In the genomic region with DNA sequence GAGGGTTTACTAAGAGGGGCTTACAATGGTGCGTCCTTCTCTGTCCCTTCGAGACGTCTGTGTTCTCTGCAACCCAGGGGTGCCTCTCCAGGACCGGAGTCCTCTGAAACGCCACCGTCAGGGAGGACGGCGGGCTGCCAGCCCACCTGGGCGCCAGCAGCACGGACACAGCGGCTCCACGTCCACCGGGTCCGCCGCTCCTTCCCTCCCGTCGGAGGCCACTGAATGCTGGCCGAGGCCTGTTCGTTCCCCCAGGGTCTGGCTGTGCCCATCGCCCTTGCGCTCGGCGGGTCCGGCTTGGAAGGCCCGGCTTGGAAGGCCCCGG, we compare ENCODE assay signal across 8 cellular contexts. TPM values are rescaled to one million over a fixed set of nuclear protein-coding genes. Genes with fewer than 3 reads are reported as not detected.
DNase-seq lines count a peak whose midpoint lies in the region; ATAC-seq and TF ChIP-seq lines count a peak whose summit lies in the region.

No MANE protein-coding gene starts in this region.

- peak overlapping the region; percentile 71; the same call in 1 of the 2 replicates for H3K23ac ChIP-seq in IMR-90 (ENCODE audit: low read depth, low read length)

- no peak for TF ChIP-seq CTCF in IMR-90 (conservative IDR thresholded peaks at IDR 0.05; ENCODE audit: low read depth, low read length)
- TF ChIP-seq CTCF in neutrophil (IDR thresholded peaks at IDR 0.05) = no peak

- H3K4me2 ChIP-seq in IMR-90 (ENCODE audit: low read depth, low read length) = peak overlapping the region; percentile 98

- peak overlapping the region; percentile 99 for H2AK9ac ChIP-seq in IMR-90 (replicated peaks; ENCODE audit: low read depth, low read length, poor library complexity)

- no peak overlapping the region for H2BK15ac ChIP-seq in IMR-90 (ENCODE audit: low read depth, low read length)

- peak overlapping the region; percentile 98 for H2AFZ ChIP-seq in IMR-90 (replicated peaks; ENCODE audit: low read length, poor library complexity)

- no peak; the same call in 1 of the 2 replicates for ATAC-seq in IMR-90 (ENCODE audit: low read depth)

- H2AK5ac ChIP-seq in IMR-90 (ENCODE audit: low read depth, low read length) = peak overlapping the region; percentile 90

- H3K4me1 ChIP-seq in ES-I3 (ENCODE audit: insufficient read depth, low read length) (peaks cover 19% of the 10 kb centered on the region), IMR-90 (ENCODE audit: control insufficient read depth, insufficient read depth, low read length) (peaks cover 12% of the 10 kb centered on the region), ectodermal cell (ENCODE audit: control insufficient read depth, insufficient read depth, low read length) (peaks cover 12% of the 10 kb centered on the region), neutrophil (ENCODE audit: control insufficient read depth in 1 of 2, insufficient read depth in 1 of 2, low read depth in 1 of 2, low read length in 1 of 2) (peaks cover 26 to 30% of the 10 kb centered on the region in 2 experiments)

- no peak for TF ChIP-seq RAD21 in IMR-90 (IDR thresholded peaks at IDR 0.05; ENCODE audit: low read length)

- H3K4me3 ChIP-seq in IMR-90 (ENCODE audit: insufficient read depth, low read depth, low read length) = peak overlapping the region; percentile 91
- peak overlapping the region; percentile 96 for H3K4me3 ChIP-seq in ectodermal cell (ENCODE audit: insufficient read depth, low read depth, low read length)
- peak overlapping the region; percentile 94 to 99 for H3K4me3 ChIP-seq in neutrophil (ENCODE audit: low read depth in 1 of 2, low read length in 1 of 2)

- H3K36me3 ChIP-seq in ES-I3 (ENCODE audit: insufficient read depth, low read length) (no peaks in the 10 kb centered on the region), IMR-90 (ENCODE audit: control insufficient read depth, insufficient read depth, low read length) (peaks cover 1% of the 10 kb centered on the region; the same call in 1 of the 2 replicates), ectodermal cell (ENCODE audit: control insufficient read depth, insufficient read depth, low read length) (no peaks in the 10 kb centered on the region), neutrophil (peaks cover 36% of the 10 kb centered on the region)

- DNase-seq in IMR-90 = no peak
- DNase-seq in NCI-H2171 treated with DMSO at 0.1 percent for 48 hours (lab: John Stamatoyannopoulos, UW) = no peak
- DNase-seq in hippocampal formation (lab: John Stamatoyannopoulos, UW) = no peak
- no peak for DNase-seq in cerebellar cortex (ENCODE audit: low spot score)
- no peak for DNase-seq in COLO829 (ENCODE audit: low spot score)

- H3K27ac ChIP-seq in IMR-90 (ENCODE audit: insufficient read depth, low read length) (peak overlapping the region; percentile 48; the same call in 1 of the 2 replicates), ectodermal cell (ENCODE audit: insufficient read depth, low read depth, low read length, poor library complexity, severe bottlenecking) (no peak overlapping the region), neutrophil (peak overlapping the region; percentile 83)

- H3K56ac ChIP-seq in IMR-90 (ENCODE audit: extremely low read depth, insufficient read depth, low read length) = peak overlapping the region; percentile 52

- POLR2A ChIA-PET in IMR-90 (lab: Charles Lee; ENCODE audit: unreplicated experiment) = interaction anchor here (0.5 kb wide), 1 partner anchor 282 kb away, joined by 4 read pairs; no protein-coding TSS in a partner anchor

- H4K20me1 ChIP-seq in IMR-90 (ENCODE audit: insufficient read depth, low read length) = peaks cover 48% of the 10 kb centered on the region

- H3K9ac ChIP-seq in ES-I3 (ENCODE audit: low read depth, low read length) = peak overlapping the region; percentile 64
- H3K9ac ChIP-seq in IMR-90 (ENCODE audit: low read depth, low read length) = peak overlapping the region; percentile 85

- H3K79me1 ChIP-seq in IMR-90 (ENCODE audit: low read depth in 1 of 2, low read length in 2 of 2) = peaks cover 34 to 86% of the 10 kb centered on the region in 2 experiments

- no peak overlapping the region; the same call in 1 of the 2 replicates for H4K91ac ChIP-seq in IMR-90 (ENCODE audit: insufficient read depth, low read depth, low read length)

- TSS peak; percentile 34 for BruUV-seq in IMR-90 (replicated peaks; lab: Mats Ljungman, UMichigan)

- WGBS in IMR-90 (ENCODE audit: extremely low coverage in 2 of 2, insufficient read length in 1 of 2), 2 experiments = 0% methylated on average over 18 of the region's 26 CpGs; no CpG with 5 or more reads in 1 of the 2 experiments
- WGBS in ectodermal cell, 2 experiments = 1% methylated on average over 26 of the region's 26 CpGs

- H3K18ac ChIP-seq in IMR-90 (ENCODE audit: low read depth, low read length) = no peak overlapping the region

- H2BK20ac ChIP-seq in IMR-90 (ENCODE audit: low read depth, low read length) = no peak overlapping the region

- CTCF ChIA-PET in IMR-90 (lab: Yijun Ruan, JAX) = no interaction called here

- intact Hi-C loops in IMR-90 (cut with micrococcal nuclease) = no loop called here

- no peaks in the 10 kb centered on the region for H3K9me3 ChIP-seq in ES-I3 (ENCODE audit: control insufficient read depth, insufficient read depth, low read length)
- H3K9me3 ChIP-seq in IMR-90 (ENCODE audit: control insufficient read depth, insufficient read depth, low read length) = no peaks in the 10 kb centered on the region
- no peaks in the 10 kb centered on the region for H3K9me3 ChIP-seq in ectodermal cell (ENCODE audit: control insufficient read depth, low read length)
- no peaks in the 10 kb centered on the region for H3K9me3 ChIP-seq in neutrophil

- H4K8ac ChIP-seq in IMR-90 (ENCODE audit: low read depth in 2 of 2, low read length in 2 of 2) = peak overlapping the region in 1 of 2 experiments; percentile 37; a peak in 2 of 4 replicates

- H3K9me1 ChIP-seq in IMR-90 (ENCODE audit: insufficient read depth, low read length) = peaks cover 8% of the 10 kb centered on the region; the same call in 1 of the 2 replicates

- peak overlapping the region; percentile 89 for H3K14ac ChIP-seq in IMR-90 (replicated peaks; ENCODE audit: low read depth, low read length)

- peak overlapping the region; percentile 47 for H2BK5ac ChIP-seq in IMR-90 (ENCODE audit: low read depth, low read length, poor library complexity, severe bottlenecking)

- dilution Hi-C loops in IMR-90 (cut with HindIII; ENCODE audit: low sequenced_read_pairs, unreplicated experiment) = no loop called here

- H4K5ac ChIP-seq in IMR-90 (ENCODE audit: low read depth, low read length) = no peak overlapping the region

- H3K4ac ChIP-seq in IMR-90 (ENCODE audit: low read depth, low read length) = peak overlapping the region; percentile 54; the same call in 1 of the 2 replicates

- TF ChIP-seq POLR2A in IMR-90 (IDR thresholded peaks at IDR 0.05; ENCODE audit: low read depth, low read length) = no peak

- H2BK120ac ChIP-seq in IMR-90 (ENCODE audit: low read depth, low read length) = no peak overlapping the region

- in situ Hi-C loops in IMR-90 (cut with MboI; ENCODE audit: low sequenced_read_pairs) = no loop called here

- H3K27me3 ChIP-seq in IMR-90 (ENCODE audit: control insufficient read depth, insufficient read depth, low read length) (no peaks in the 10 kb centered on the region), ectodermal cell (ENCODE audit: control insufficient read depth, insufficient read depth, low read length, poor library complexity, severe bottlenecking) (no peaks in the 10 kb centered on the region), neutrophil (no peaks in the 10 kb centered on the region)

TF ChIP-seq in IMR-90, 13 proteins besides CTCF, POLR2A, EP300 and RAD21 (continues in another document):
- TF ChIP-seq BHLHE40 (IDR thresholded peaks at IDR 0.05; ENCODE audit: low read depth, low read length) (no peak), CEBPB (IDR thresholded peaks at IDR 0.05; ENCODE audit: low read depth, low read length) (no peak), FOS (IDR thresholded peaks at IDR 0.05; ENCODE audit: low read depth, low read length) (no peak)
- TF ChIP-seq, protein P1, sequence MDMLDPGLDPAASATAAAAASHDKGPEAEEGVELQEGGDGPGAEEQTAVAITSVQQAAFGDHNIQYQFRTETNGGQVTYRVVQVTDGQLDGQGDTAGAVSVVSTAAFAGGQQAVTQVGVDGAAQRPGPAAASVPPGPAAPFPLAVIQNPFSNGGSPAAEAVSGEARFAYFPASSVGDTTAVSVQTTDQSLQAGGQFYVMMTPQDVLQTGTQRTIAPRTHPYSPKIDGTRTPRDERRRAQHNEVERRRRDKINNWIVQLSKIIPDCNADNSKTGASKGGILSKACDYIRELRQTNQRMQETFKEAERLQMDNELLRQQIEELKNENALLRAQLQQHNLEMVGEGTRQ (IDR thresholded peaks at IDR 0.05; ENCODE audit: low read depth, low read length) = no peak

RNA-seq across cellular contexts. Expression of gene TEPSIN, which starts 0.4 kb away (rescaled TPM):
- 3.2 and 3.3 TPM in 2 replicates for total RNA-seq in IMR-90 (2012; rRNA removed)
- polyA plus RNA-seq in IMR-90 (2012; rRNA removed) = 28.1 and 36.1 TPM in 2 replicates
- polyA plus RNA-seq in IMR-90 (2012; cell fraction: cytosol; rRNA removed) = 9.0 and 13.3 TPM in 2 replicates
- polyA plus RNA-seq in IMR-90 (2012; cell fraction: nucleus; rRNA removed; ENCODE audit: low replicate concordance) = 230 and 545 TPM in 2 replicates
- polyA plus RNA-seq in ectodermal cell (2013, experiment 1 of 4) = 30.9 TPM
- polyA plus RNA-seq in ectodermal cell (2013, experiment 2 of 4) = 26.8 TPM
- 27.5 TPM for polyA plus RNA-seq in ectodermal cell (2013, experiment 3 of 4)
- polyA plus RNA-seq in ectodermal cell (2013, experiment 4 of 4) = 30.9 TPM

RNA-seq across cellular contexts. Expression of gene NDUFAF8, which starts 0.7 kb away (rescaled TPM):
- total RNA-seq in IMR-90 (2012; rRNA removed) = 11.1 and 21.1 TPM in 2 replicates
- 65.0 and 80.0 TPM in 2 replicates for polyA plus RNA-seq in IMR-90 (2012; rRNA removed)
- polyA plus RNA-seq in IMR-90 (2012; cell fraction: cytosol; rRNA removed) = 64.0 and 137 TPM in 2 replicates
- 31.0 and 41.1 TPM in 2 replicates for polyA plus RNA-seq in IMR-90 (2012; cell fraction: nucleus; rRNA removed; ENCODE audit: low replicate concordance)
- 37.9 TPM for polyA plus RNA-seq in ectodermal cell (2013, experiment 1 of 4)
- polyA plus RNA-seq in ectodermal cell (2013, experiment 2 of 4) = 44.0 TPM
- 33.1 TPM for polyA plus RNA-seq in ectodermal cell (2013, experiment 3 of 4)
- 50.2 TPM for polyA plus RNA-seq in ectodermal cell (2013, experiment 4 of 4)

RNA-seq across cellular contexts. Expression of gene CEP131, which starts 15.7 kb away (rescaled TPM):
- 4.8 and 5.3 TPM in 2 replicates for total RNA-seq in IMR-90 (2012; rRNA removed)
- polyA plus RNA-seq in IMR-90 (2012; rRNA removed) = 9.6 and 12.3 TPM in 2 replicates
- 11.3 and 16.9 TPM in 2 replicates for polyA plus RNA-seq in IMR-90 (2012; cell fraction: cytosol; rRNA removed)
- polyA plus RNA-seq in IMR-90 (2012; cell fraction: nucleus; rRNA removed; ENCODE audit: low replicate concordance) = 57.2 and 102 TPM in 2 replicates
- 28.9 TPM for polyA plus RNA-seq in ectodermal cell (2013, experiment 1 of 4)
- polyA plus RNA-seq in ectodermal cell (2013, experiment 2 of 4) = 22.2 TPM
- 23.4 TPM for polyA plus RNA-seq in ectodermal cell (2013, experiment 3 of 4)
- polyA plus RNA-seq in ectodermal cell (2013, experiment 4 of 4) = 24.7 TPM

RNA-seq across cellular contexts. Expression of gene SLC38A10, which starts 56.7 kb away (rescaled TPM):
- total RNA-seq in IMR-90 (2012; rRNA removed) = 12.7 and 14.2 TPM in 2 replicates
- polyA plus RNA-seq in IMR-90 (2012; rRNA removed) = 46.7 and 53.2 TPM in 2 replicates
- polyA plus RNA-seq in IMR-90 (2012; cell fraction: cytosol; rRNA removed) = 40.4 and 68.1 TPM in 2 replicates
- polyA plus RNA-seq in IMR-90 (2012; cell fraction: nucleus; rRNA removed; ENCODE audit: low replicate concordance) = 86.4 and 189 TPM in 2 replicates
- 46.8 TPM for polyA plus RNA-seq in ectodermal cell (2013, experiment 1 of 4)
- polyA plus RNA-seq in ectodermal cell (2013, experiment 2 of 4) = 47.5 TPM
- 28.0 TPM for polyA plus RNA-seq in ectodermal cell (2013, experiment 3 of 4)
- polyA plus RNA-seq in ectodermal cell (2013, experiment 4 of 4) = 33.4 TPM
